ENCODE assay signal across 8 cellular contexts in the genomic region with DNA sequence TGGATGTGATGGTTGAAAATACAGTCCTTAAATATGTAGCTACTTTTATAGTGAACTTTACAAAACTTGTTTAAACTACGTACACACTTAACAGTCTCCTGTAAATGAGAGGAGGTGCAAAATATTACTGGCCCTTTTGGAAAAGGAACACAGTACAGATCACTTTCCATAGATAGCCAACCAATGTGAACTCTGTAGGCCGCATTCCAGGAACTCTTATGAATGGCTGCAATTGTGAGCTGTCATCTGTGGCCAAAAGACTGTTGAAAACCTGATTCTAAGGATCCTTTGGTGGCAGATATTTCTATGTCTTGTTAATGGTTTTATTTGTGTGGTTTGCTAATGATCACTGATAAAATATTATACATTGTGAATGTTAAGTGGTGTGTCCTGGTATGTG. TPM values are rescaled to one million over a fixed set of nuclear protein-coding genes. Genes with fewer than 3 reads are reported as not detected.
DNase-seq lines count a peak whose midpoint lies in the region; ATAC-seq and TF ChIP-seq lines count a peak whose summit lies in the region.

No MANE protein-coding gene starts in this region.

- no peak for ATAC-seq in activated CD4-positive, CD25-positive, alpha-beta regulatory T cell treated with anti-CD3 and anti-CD28 coated beads, Interleukin-2, amount 50 U/mL, for 24 hours
- no peak for ATAC-seq in esophagus mucosa

- H3K4ac ChIP-seq in mesendoderm (ENCODE audit: low read depth, low read length): no peak overlapping the region

- peaks cover 15 to 26% of the 10 kb centered on the region in 2 donors for H3K36me3 Mint-ChIP-seq in CD14-positive monocyte

- no peak overlapping the region for H3K9ac ChIP-seq in mesendoderm (ENCODE audit: low read length)

- intact Hi-C loops in CD14-positive monocyte (cut with micrococcal nuclease): loop anchor here in 1 of 2 donors (10.0 kb wide), 1 partner anchor 81 kb away; no protein-coding TSS in a partner anchor

- H3K27me3 ChIP-seq in mesendoderm (ENCODE audit: insufficient read depth, low read length, poor library complexity): no peaks in the 10 kb centered on the region

- H3K4me3 Mint-ChIP-seq in CD14-positive monocyte: peak overlapping the region; percentile 53 to 83

- no peaks in the 10 kb centered on the region for H3K27me3 Mint-ChIP-seq in CD14-positive monocyte (ENCODE audit: low read depth in 3 of 3)

- TF ChIP-seq CTCF in CD14-positive monocyte (IDR thresholded peaks at IDR 0.05) (no peak), cardiac fibroblast (IDR thresholded peaks at IDR 0.05; ENCODE audit: low read depth, low read length) (no peak)

- no peak overlapping the region for H3K4me2 ChIP-seq in mesendoderm (ENCODE audit: low read length)

- DNase-seq in CD14-positive monocyte (ENCODE audit: low spot score) (no peak), LHCN-M2 (ENCODE audit: low read depth) (peak; percentile 55), cardiac fibroblast (ENCODE audit: low read depth in 2 of 2) (peak; percentile 51 to 59), mesendoderm (peak; percentile 23), NCI-H187 treated with DMSO at 0.1 percent for 48 hours (lab: John Stamatoyannopoulos, UW) (no peak), NCI-H146 treated with DMSO at 0.1 percent for 48 hours (lab: John Stamatoyannopoulos, UW; ENCODE audit: unreplicated experiment) (no peak)

- H3K27ac ChIP-seq in mesendoderm (ENCODE audit: low read depth, low read length): no peak overlapping the region

- no peak overlapping the region for H4K5ac ChIP-seq in mesendoderm (ENCODE audit: low read length)

- H3K4me1 ChIP-seq in mesendoderm (ENCODE audit: control insufficient read depth, low read depth, low read length): peaks cover 2% of the 10 kb centered on the region

- no CpG with 5 or more reads among the region's 2 CpGs for WGBS in mesendoderm (ENCODE audit: extremely low coverage, insufficient coverage, low lambda C conversion rate)

- no peak overlapping the region for H2BK5ac ChIP-seq in mesendoderm (ENCODE audit: low read length)

- no peak overlapping the region for H3K18ac ChIP-seq in mesendoderm (ENCODE audit: low read length)

- no peak overlapping the region for H3K27ac Mint-ChIP-seq in CD14-positive monocyte

- no peak overlapping the region for H3K56ac ChIP-seq in mesendoderm (ENCODE audit: low read length)

- H3K23ac ChIP-seq in mesendoderm (ENCODE audit: low read length): no peak overlapping the region

- no peak overlapping the region for H2BK15ac ChIP-seq in mesendoderm (replicated peaks; ENCODE audit: low read depth)

- no peak overlapping the region for H2BK120ac ChIP-seq in mesendoderm (ENCODE audit: low read depth, low read length)

- H2AK5ac ChIP-seq in mesendoderm (ENCODE audit: low read length): no peak overlapping the region

- no peak overlapping the region for H4K8ac ChIP-seq in mesendoderm (ENCODE audit: low read depth, low read length)

- no peaks in the 10 kb centered on the region for H3K36me3 ChIP-seq in mesendoderm (ENCODE audit: control insufficient read depth, insufficient read depth, low read length)

- peak overlapping the region; percentile 4 to 19 for H3K4me3 ChIP-seq in cardiac fibroblast (replicated peaks in 1 of 2; ENCODE audit: low read depth in 2 of 2, low read length in 2 of 2)
- no peak overlapping the region for H3K4me3 ChIP-seq in mesendoderm (ENCODE audit: low read length)

- peaks cover 0 to 2% (median 0%) of the 10 kb centered on the region in 7 donors for H3K9me3 Mint-ChIP-seq in CD14-positive monocyte

- H3K4me1 Mint-ChIP-seq in CD14-positive monocyte: peaks cover 65% of the 10 kb centered on the region

- H3K79me2 ChIP-seq in mesendoderm (ENCODE audit: control insufficient read depth, insufficient read depth, low read length): peaks cover 60% of the 10 kb centered on the region

- H3K79me1 ChIP-seq in mesendoderm (ENCODE audit: low read length): peaks cover 10% of the 10 kb centered on the region

RNA-seq across cellular contexts. Expression of a gene that starts 6.2 kb away (rescaled TPM):
- 1 to 10 TPM; 5.1 to 5.7 TPM for polyA plus RNA-seq in CD14-positive monocyte
- total RNA-seq in LHCN-M2 (2014; rRNA removed) (6.3 and 8.6 TPM in 2 replicates), esophagus mucosa (28.1 TPM)
- polyA plus RNA-seq in LHCN-M2 (2012): 14.1 TPM
- 17.9 TPM for polyA plus RNA-seq in mesendoderm (2013, experiment 1 of 2)
- polyA plus RNA-seq in mesendoderm (2013, experiment 2 of 2): 18.6 TPM

Comparison
In these comparisons a context has a peak if more than half of its experiments do, and no peak if none do; other contexts are left out.
1. DNase-seq: peak in LHCN-M2 (single experiment), cardiac fibroblast (2 of 2) and mesendoderm (single experiment); none in CD14-positive monocyte (single experiment), NCI-H187 treated with DMSO at 0.1 percent for 48 hours (single experiment) and NCI-H146 treated with DMSO at 0.1 percent for 48 hours (single experiment).